9 cellular contexts compared by ENCODE assay signal in the genomic region with DNA sequence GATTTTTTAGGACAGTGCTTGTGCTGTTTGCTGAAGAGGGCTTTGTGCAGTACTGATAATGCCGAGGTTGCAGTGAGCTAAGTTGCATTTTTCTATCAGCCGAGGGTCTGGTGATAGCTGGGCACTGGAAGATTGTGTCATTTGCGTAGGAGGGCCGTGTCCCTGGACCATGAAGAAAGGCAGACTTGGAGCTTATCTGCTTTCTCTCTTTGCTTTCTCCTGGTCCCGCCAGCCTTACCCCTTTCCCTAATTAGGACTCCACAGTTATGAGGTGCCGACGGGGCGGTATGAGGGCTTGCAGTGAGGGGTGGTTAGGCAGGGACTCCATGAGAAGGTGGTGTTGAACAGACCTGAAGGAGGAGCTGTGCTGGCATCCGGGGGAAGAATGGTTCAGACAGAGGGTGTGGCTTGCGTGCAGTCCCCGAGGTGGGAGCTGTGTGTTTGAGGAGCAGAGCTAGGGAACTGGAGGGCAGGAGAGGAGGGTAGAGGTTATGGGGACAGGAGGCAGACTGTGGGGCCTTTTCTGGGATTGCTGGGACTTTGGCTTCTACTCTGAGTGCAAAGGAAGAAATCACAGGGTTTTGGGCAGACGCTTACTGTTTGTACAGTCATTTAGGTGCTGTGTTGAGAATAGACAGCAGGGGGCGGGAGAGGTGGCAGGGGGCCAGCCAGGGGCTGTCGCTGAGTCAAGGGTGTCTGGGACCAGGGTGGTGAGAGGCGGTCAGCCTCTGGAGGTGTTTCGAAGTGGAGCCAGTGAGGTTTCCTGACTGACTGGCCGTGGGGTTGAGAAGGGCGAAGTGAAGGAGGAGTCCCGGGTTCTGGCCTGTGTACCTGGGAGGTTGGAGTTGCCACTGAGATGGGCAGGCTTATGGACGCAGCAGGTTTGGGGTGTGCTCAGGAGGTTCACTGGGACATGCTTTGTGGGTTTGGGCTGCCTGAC. TPM values are rescaled to one million over a fixed set of nuclear protein-coding genes. Genes with fewer than 3 reads are reported as not detected.
DNase-seq lines count a peak whose midpoint lies in the region; ATAC-seq and TF ChIP-seq lines count a peak whose summit lies in the region.
"Had no signal": no experiment of that assay in that cellular context is flagged by ENCODE, and none has a peak within 500 bp of the region (broad histone marks: within the 10 kb centered on the region; RNA-seq: fewer than 3 reads in every experiment).

No MANE protein-coding gene starts in this region.

- no peak for TF ChIP-seq EP300 in sigmoid colon (IDR thresholded peaks at IDR 0.05)

- intact Hi-C loops in sigmoid colon (cut with DNase I): loop anchor here (2.0 kb wide), 1 partner anchor 200 kb away; no protein-coding TSS in a partner anchor

- DNase-seq in GM10266 (ENCODE audit: extremely low spot score): peak; percentile 78
- peak; percentile 70 for DNase-seq in RPMI7951 (ENCODE audit: low read depth)
- DNase-seq in activated effector memory CD4-positive, alpha-beta T cell treated with anti-CD3 and anti-CD28 coated beads, Interleukin-2, amount 50 U/mL, for 16 hours: peak; percentile 84
- DNase-seq in cardiac muscle cell (ENCODE audit: low read depth in 1 of 2, low spot score in 1 of 2): peak; percentile 72 to 89
- peak; percentile 76 for DNase-seq in sigmoid colon
- no peak for DNase-seq in cerebellum (ENCODE audit: low spot score)

- H3K4me3 ChIP-seq in cardiac muscle cell (no peak overlapping the region), sigmoid colon (peak overlapping the region in 1 of 4 donors; percentile 9)

- no peaks in the 10 kb centered on the region for H3K36me3 ChIP-seq in cardiac muscle cell
- H3K36me3 ChIP-seq in sigmoid colon: peaks cover 0 to 27% (median 0%) of the 10 kb centered on the region in 4 donors

- TF ChIP-seq POLR2A in sigmoid colon (IDR thresholded peaks at IDR 0.05): no peak

- H3K27me3 ChIP-seq in cardiac muscle cell (no peaks in the 10 kb centered on the region), sigmoid colon (no peaks in the 10 kb centered on the region)

- ATAC-seq in HG02938 (IDR thresholded peaks at IDR 0.05; ENCODE audit: unreplicated experiment) (peak; percentile 52), HG03571 (IDR thresholded peaks at IDR 0.05; ENCODE audit: unreplicated experiment) (no peak)

- H3K4me1 ChIP-seq in cardiac muscle cell (ENCODE audit: low read depth): peaks cover 31% of the 10 kb centered on the region
- peaks cover 0 to 20% (median 7%) of the 10 kb centered on the region in 4 donors for H3K4me1 ChIP-seq in sigmoid colon

- 22 to 41% methylated on average over 20 of the region's 20 CpGs for WGBS in sigmoid colon, 2 donors

- peak overlapping the region; percentile 87 for H3K27ac ChIP-seq in cardiac muscle cell
- H3K27ac ChIP-seq in sigmoid colon: no peak overlapping the region

- H3K9me3 ChIP-seq in cardiac muscle cell (ENCODE audit: low read depth) (no peaks in the 10 kb centered on the region), sigmoid colon (no peaks in the 10 kb centered on the region)

- TF ChIP-seq CTCF in GM10266 (IDR thresholded peaks at IDR 0.05; ENCODE audit: control insufficient read depth, insufficient read depth, low read depth, missing control alignments) (peak; percentile 59), cardiac muscle cell (IDR thresholded peaks at IDR 0.05; ENCODE audit: low read depth, low read length) (peak; percentile 63), sigmoid colon (IDR thresholded peaks at IDR 0.05) (peak in 2 of 4 experiments; percentile 31 to 44)

RNA-seq across cellular contexts. Expression of a gene that starts 43.4 kb away (rescaled TPM):
- total RNA-seq in RPMI7951 (2014; rRNA removed; shearing (Covaris generic)): not detected in 2 replicates
- 0.07 TPM in 1 of 2 replicates, not detected in the other for total RNA-seq in cardiac muscle cell
- 0.84 TPM in 1 of 2 replicates, not detected in the other for polyA plus RNA-seq in cardiac muscle cell
- total RNA-seq in sigmoid colon: 1 to 10 TPM in 2 of 4 donors, under 1 TPM in 2; 0.16 to 2.8 (median 1.0) TPM
- polyA plus RNA-seq in sigmoid colon: 1 to 10 TPM in 2 of 3 donors, not detected in 1; 1.6 to 5.0 TPM
- total RNA-seq in cerebellum: not detected
- total RNA-seq: dermis microvascular lymphatic vessel endothelial cell had no signal
